In the genomic region with DNA sequence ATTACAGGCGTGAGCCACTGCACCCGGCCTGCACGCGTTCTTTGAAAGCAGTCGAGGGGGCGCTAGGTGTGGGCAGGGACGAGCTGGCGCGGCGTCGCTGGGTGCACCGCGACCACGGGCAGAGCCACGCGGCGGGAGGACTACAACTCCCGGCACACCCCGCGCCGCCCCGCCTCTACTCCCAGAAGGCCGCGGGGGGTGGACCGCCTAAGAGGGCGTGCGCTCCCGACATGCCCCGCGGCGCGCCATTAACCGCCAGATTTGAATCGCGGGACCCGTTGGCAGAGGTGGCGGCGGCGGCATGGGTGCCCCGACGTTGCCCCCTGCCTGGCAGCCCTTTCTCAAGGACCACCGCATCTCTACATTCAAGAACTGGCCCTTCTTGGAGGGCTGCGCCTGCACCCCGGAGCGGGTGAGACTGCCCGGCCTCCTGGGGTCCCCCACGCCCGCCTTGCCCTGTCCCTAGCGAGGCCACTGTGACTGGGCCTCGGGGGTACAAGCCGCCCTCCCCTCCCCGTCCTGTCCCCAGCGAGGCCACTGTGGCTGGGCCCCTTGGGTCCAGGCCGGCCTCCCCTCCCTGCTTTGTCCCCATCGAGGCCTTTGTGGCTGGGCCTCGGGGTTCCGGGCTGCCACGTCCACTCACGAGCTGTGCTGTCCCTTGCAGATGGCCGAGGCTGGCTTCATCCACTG, we compare ENCODE assay signal across 8 cellular contexts. TPM values are rescaled to one million over a fixed set of nuclear protein-coding genes. Genes with fewer than 3 reads are reported as not detected.
DNase-seq lines count a peak whose midpoint lies in the region; ATAC-seq lines count a peak whose summit lies in the region.

A gene (plus strand): TSS at position 238 of the 690 bp plus-strand sequence. CDS start 64 bp downstream, at position 302.

- no peaks in the 10 kb centered on the region for H3K9me3 Mint-ChIP-seq in effector memory CD8-positive, alpha-beta T cell

- H3K36me3 ChIP-seq in HUES48 (ENCODE audit: control insufficient read depth, insufficient read depth, low read length) (peaks cover 24% of the 10 kb centered on the region), mesendoderm (ENCODE audit: control insufficient read depth, insufficient read depth, low read length) (peaks cover 3% of the 10 kb centered on the region)

- no peak within 1 kb of the TSS for H4K5ac ChIP-seq in mesendoderm (ENCODE audit: low read length)

- H2BK5ac ChIP-seq in mesendoderm (ENCODE audit: low read length): no peak within 1 kb of the TSS

- peaks cover 19% of the 10 kb centered on the region for H3K79me2 ChIP-seq in mesendoderm (ENCODE audit: control insufficient read depth, insufficient read depth, low read length)

- H3K4ac ChIP-seq in mesendoderm (ENCODE audit: low read depth, low read length): peak within 1 kb of the TSS; percentile 97

- peaks cover 3% of the 10 kb centered on the region in 2 donors for H3K4me1 Mint-ChIP-seq in effector memory CD8-positive, alpha-beta T cell (ENCODE audit: low read depth in 2 of 2)

- H3K27ac Mint-ChIP-seq in effector memory CD8-positive, alpha-beta T cell: no peak within 1 kb of the TSS

- peak within 1 kb of the TSS; percentile 92 for H3K4me3 ChIP-seq in HUES48 (ENCODE audit: low read depth, low read length)
- H3K4me3 ChIP-seq in mesendoderm (ENCODE audit: low read length): peak within 1 kb of the TSS; percentile 34

- peak; percentile 72 for ATAC-seq in GM19455 (IDR thresholded peaks at IDR 0.05; ENCODE audit: unreplicated experiment)
- peak; percentile 100 for ATAC-seq in effector memory CD8-positive, alpha-beta T cell (replicated peaks)

- peak within 1 kb of the TSS; percentile 28 for H2BK120ac ChIP-seq in mesendoderm (ENCODE audit: low read depth, low read length)

- no peak within 1 kb of the TSS for H4K8ac ChIP-seq in mesendoderm (ENCODE audit: low read depth, low read length)

- peak within 1 kb of the TSS; percentile 70 to 74 for H3K4me3 Mint-ChIP-seq in effector memory CD8-positive, alpha-beta T cell

- no peak within 1 kb of the TSS for H2AK5ac ChIP-seq in mesendoderm (ENCODE audit: low read length)

- H3K4me1 ChIP-seq in HUES48 (ENCODE audit: control insufficient read depth, insufficient read depth, low read length) (no peaks in the 10 kb centered on the region), mesendoderm (ENCODE audit: control insufficient read depth, low read depth, low read length) (no peaks in the 10 kb centered on the region)

- H3K79me1 ChIP-seq in mesendoderm (ENCODE audit: low read length): peaks cover 5% of the 10 kb centered on the region

- H3K56ac ChIP-seq in mesendoderm (ENCODE audit: low read length): peak within 1 kb of the TSS; percentile 97

- H3K9ac ChIP-seq in HUES48 (ENCODE audit: low read depth, low read length) (peak within 1 kb of the TSS; percentile 78), mesendoderm (ENCODE audit: low read length) (peak within 1 kb of the TSS; percentile 69)

- H2BK15ac ChIP-seq in mesendoderm (replicated peaks; ENCODE audit: low read depth): no peak within 1 kb of the TSS

- WGBS in mesendoderm (ENCODE audit: extremely low coverage, insufficient coverage, low lambda C conversion rate): no CpG with 5 or more reads among the region's 60 CpGs

- H3K9me3 ChIP-seq in HUES48 (ENCODE audit: control insufficient read depth, insufficient read depth, low read length): no peaks in the 10 kb centered on the region

- no peak within 1 kb of the TSS for H3K23ac ChIP-seq in mesendoderm (ENCODE audit: low read length)

- no peaks in the 10 kb centered on the region for H3K27me3 Mint-ChIP-seq in effector memory CD8-positive, alpha-beta T cell

- H3K27me3 ChIP-seq in HUES48 (ENCODE audit: control insufficient read depth, insufficient read depth, low read length) (no peaks in the 10 kb centered on the region), mesendoderm (ENCODE audit: insufficient read depth, low read length, poor library complexity) (no peaks in the 10 kb centered on the region)

- H3K18ac ChIP-seq in mesendoderm (ENCODE audit: low read length): peak within 1 kb of the TSS; percentile 72

- DNase-seq in C1 segment of cervical spinal cord (lab: John Stamatoyannopoulos, UW) (peak in 13 of 14 donors; percentile 35 to 88 (median 64)), NOMO-1 treated with DMSO at 0.1 percent for 48 hours (lab: John Stamatoyannopoulos, UW; ENCODE audit: unreplicated experiment) (peak; percentile 86), mesendoderm (peak; percentile 93)
- peak; percentile 96 for DNase-seq in activated CD8-positive, alpha-beta memory T cell treated with anti-CD3 and anti-CD28 coated beads for 24 hours
- peak; percentile 91 to 92 (median 92) for DNase-seq in effector memory CD8-positive, alpha-beta T cell
- peak; percentile 86 for DNase-seq in stimulated activated CD8-positive, alpha-beta memory T cell treated with anti-CD3 and anti-CD28 coated beads, Interleukin-12 subunit alpha, Interleukin-12 subunit beta, amount 100 ng/mL, for 24 hours (ENCODE audit: extremely low read depth)

- peak within 1 kb of the TSS; percentile 47 for H3K4me2 ChIP-seq in mesendoderm (ENCODE audit: low read length)

- H3K36me3 Mint-ChIP-seq in effector memory CD8-positive, alpha-beta T cell (ENCODE audit: insufficient read depth): peaks cover 2% of the 10 kb centered on the region

- H3K27ac ChIP-seq in HUES48 (ENCODE audit: low read depth, low read length) (peak within 1 kb of the TSS; percentile 44), mesendoderm (ENCODE audit: low read depth, low read length) (no peak within 1 kb of the TSS)

RNA-seq across cellular contexts. Expression of the gene that starts here (rescaled TPM):
- polyA plus RNA-seq in mesendoderm (2013, experiment 1 of 2): 69.7 TPM
- polyA plus RNA-seq in mesendoderm (2013, experiment 2 of 2): 68.0 TPM
